ENCODE assay signal across 33 cellular contexts in genomic region chr2:138026116-138026855, GRCh38.
"Had no signal": no experiment of that assay in that cellular context is flagged by ENCODE, and none has a peak within 500 bp of the region (broad histone marks: within the 10 kb centered on the region; RNA-seq: fewer than 3 reads in every experiment).

No MANE protein-coding gene starts in this region.

- H3K4me3 ChIP-seq: adrenal gland, body of pancreas, coronary artery, dorsolateral prefrontal cortex, heart left ventricle had no signal

- H3K27me3 ChIP-seq: adrenal gland, body of pancreas, dorsolateral prefrontal cortex, heart left ventricle had no signal

- ATAC-seq: activated CD4-positive, alpha-beta T cell treated with anti-CD3 and anti-CD28 coated beads for 36 hours; activated CD8-positive, alpha-beta memory T cell treated with anti-CD3 and anti-CD28 coated beads, Interleukin-2, amount 10 ng/mL, durations not matched to agents 7 days and 5 days; activated CD8-positive, alpha-beta T cell treated with anti-CD3 and anti-CD28 coated beads, Interleukin-2, amount 10 ng/mL, durations not matched to agents 7 days and 5 days; activated naive CD8-positive, alpha-beta T cell treated with anti-CD3 and anti-CD28 coated beads, Interleukin-2, amount 50 U/mL, for 24 hours; body of pancreas; esophagus mucosa; heart left ventricle had no signal

- H3K4me1 Mint-ChIP-seq: activated CD4-positive, alpha-beta T cell treated with anti-CD3 and anti-CD28 coated beads for 36 hours; activated CD4-positive, alpha-beta T cell treated with anti-CD3 and anti-CD28 coated beads, Interleukin-2, amount 10 ng/mL, durations not matched to agents 24 days and 14 days; activated CD8-positive, alpha-beta memory T cell treated with anti-CD3 and anti-CD28 coated beads, Interleukin-2, amount 10 ng/mL, durations not matched to agents 7 days and 5 days; activated naive CD4-positive, alpha-beta T cell treated with anti-CD3 and anti-CD28 coated beads, Interleukin-2, amount 50 U/mL, for 24 hours; activated naive CD8-positive, alpha-beta T cell treated with anti-CD3 and anti-CD28 coated beads for 36 hours; activated naive CD8-positive, alpha-beta T cell treated with anti-CD3 and anti-CD28 coated beads, Interleukin-2, amount 50 U/mL, for 24 hours; endodermal cell had no signal

- H3K36me3 Mint-ChIP-seq: activated CD4-positive, alpha-beta memory T cell treated with anti-CD3 and anti-CD28 coated beads for 36 hours; activated CD8-positive, alpha-beta memory T cell treated with anti-CD3 and anti-CD28 coated beads, Interleukin-2, amount 10 ng/mL, durations not matched to agents 7 days and 5 days; activated naive CD4-positive, alpha-beta T cell treated with anti-CD3 and anti-CD28 coated beads, Interleukin-2, amount 50 U/mL, for 24 hours; activated naive CD8-positive, alpha-beta T cell treated with anti-CD3 and anti-CD28 coated beads for 36 hours had no signal

- FAIRE-seq: frontal cortex had no signal

- DNase-seq: activated CD4-positive, alpha-beta memory T cell treated with anti-CD3 and anti-CD28 coated beads for 36 hours; activated CD4-positive, alpha-beta T cell treated with anti-CD3 and anti-CD28 coated beads for 36 hours; activated CD4-positive, alpha-beta T cell treated with anti-CD3 and anti-CD28 coated beads, Interleukin-2, amount 10 ng/mL, durations not matched to agents 24 days and 14 days; activated CD4-positive, CD25-positive, alpha-beta regulatory T cell; activated CD4-positive, CD25-positive, alpha-beta regulatory T cell treated with anti-CD3 and anti-CD28 coated beads, Interleukin-2, amount 50 U/mL, for 72 hours; activated CD8-positive, alpha-beta memory T cell treated with anti-CD3 and anti-CD28 coated beads, Interleukin-2, amount 10 ng/mL, durations not matched to agents 7 days and 5 days; activated CD8-positive, alpha-beta memory T cell treated with anti-CD3 and anti-CD28 coated beads, Interleukin-2, amount 50 U/mL, for 4 hours; activated CD8-positive, alpha-beta T cell treated with anti-CD3 and anti-CD28 coated beads, Interleukin-2, amount 10 ng/mL, durations not matched to agents 7 days and 5 days; activated effector memory CD4-positive, alpha-beta T cell treated with anti-CD3 and anti-CD28 coated beads, Interleukin-2, amount 50 U/mL, for 16 hours; activated naive CD4-positive, alpha-beta T cell treated with anti-CD3 and anti-CD28 coated beads for 36 hours; activated naive CD8-positive, alpha-beta T cell treated with anti-CD3 and anti-CD28 coated beads for 36 hours; activated naive CD8-positive, alpha-beta T cell treated with anti-CD3 and anti-CD28 coated beads, Interleukin-2, amount 50 U/mL, for 24 hours; activated T-cell treated with anti-CD3 and anti-CD28 coated beads, Interleukin-2, amount 50 U/mL, for 1 hour; activated T-cell treated with anti-CD3 and anti-CD28 coated beads, Interleukin-2, amount 50 U/mL, for 48 hours; adrenal gland; amygdala; aorta; body of pancreas; effector memory CD4-positive, alpha-beta T cell; endodermal cell; foreskin fibroblast; heart left ventricle; hypothalamus; T1000 had no signal

- H3K9me3 ChIP-seq: adrenal gland, body of pancreas, heart left ventricle had no signal

- H3K36me3 ChIP-seq: adrenal gland, heart left ventricle had no signal

- H3K9me3 Mint-ChIP-seq: activated CD4-positive, alpha-beta memory T cell treated with anti-CD3 and anti-CD28 coated beads for 36 hours; activated CD4-positive, alpha-beta T cell treated with anti-CD3 and anti-CD28 coated beads, Interleukin-2, amount 10 ng/mL, durations not matched to agents 24 days and 14 days; activated naive CD4-positive, alpha-beta T cell treated with anti-CD3 and anti-CD28 coated beads for 36 hours; activated naive CD4-positive, alpha-beta T cell treated with anti-CD3 and anti-CD28 coated beads, Interleukin-2, amount 50 U/mL, for 24 hours; activated naive CD8-positive, alpha-beta T cell treated with anti-CD3 and anti-CD28 coated beads for 36 hours; activated naive CD8-positive, alpha-beta T cell treated with anti-CD3 and anti-CD28 coated beads, Interleukin-2, amount 50 U/mL, for 24 hours; activated T-helper 1 cell treated with anti-CD3 and anti-CD28 coated beads, Interleukin-12 subunit alpha, Interleukin-12 subunit beta, Interleukin-2, Interleukin-4 antibody, amounts not matched to agents 30 ng/mL and 10 ng/mL and 1 ng/mL, durations not matched to agents 14 hours and 24 hours and 36 hours; activated T-helper 2 cell treated with anti-CD3 and anti-CD28 coated beads, Interferon-gamma antibody, Interleukin-2, Interleukin-4, amounts not matched to agents 10 μg/mL and 5 μg/mL and 100 μg/mL, durations not matched to agents 14 hours and 24 hours and 36 hours; dendritic cell treated with granulocyte-macrophage colony-stimulating factor and Interleukin-4, amounts not matched to agents 40 ng/mL and 50 ng/mL, for 4 days; endodermal cell; T-helper 2 cell treated with Interferon-gamma antibody and Interleukin-4, amounts not matched to agents 5 μg/mL and 100 μg/mL, for 36 hours had no signal

- H3K4me1 ChIP-seq: adrenal gland, body of pancreas had no signal

- H3K27ac ChIP-seq: adrenal gland, body of pancreas, coronary artery, heart left ventricle had no signal

- H3K27me3 Mint-ChIP-seq: activated CD4-positive, alpha-beta memory T cell treated with anti-CD3 and anti-CD28 coated beads for 36 hours; activated CD4-positive, alpha-beta T cell treated with anti-CD3 and anti-CD28 coated beads for 36 hours; activated CD4-positive, alpha-beta T cell treated with anti-CD3 and anti-CD28 coated beads, Interleukin-2, amount 10 ng/mL, durations not matched to agents 24 days and 14 days; activated CD8-positive, alpha-beta memory T cell treated with anti-CD3 and anti-CD28 coated beads, Interleukin-2, amount 10 ng/mL, durations not matched to agents 7 days and 5 days; activated naive CD4-positive, alpha-beta T cell treated with anti-CD3 and anti-CD28 coated beads, Interleukin-2, amount 50 U/mL, for 24 hours; activated naive CD8-positive, alpha-beta T cell treated with anti-CD3 and anti-CD28 coated beads for 36 hours; dendritic cell treated with granulocyte-macrophage colony-stimulating factor and Interleukin-4, amounts not matched to agents 40 ng/mL and 50 ng/mL, for 4 days had no signal

- H3K4me3 Mint-ChIP-seq: activated CD4-positive, alpha-beta memory T cell treated with anti-CD3 and anti-CD28 coated beads for 36 hours; activated CD4-positive, alpha-beta T cell treated with anti-CD3 and anti-CD28 coated beads for 36 hours; activated CD4-positive, alpha-beta T cell treated with anti-CD3 and anti-CD28 coated beads, Interleukin-2, amount 10 ng/mL, durations not matched to agents 24 days and 14 days; activated CD8-positive, alpha-beta memory T cell treated with anti-CD3 and anti-CD28 coated beads, Interleukin-2, amount 10 ng/mL, durations not matched to agents 7 days and 5 days; activated CD8-positive, alpha-beta T cell treated with anti-CD3 and anti-CD28 coated beads, Interleukin-2, amount 10 ng/mL, durations not matched to agents 7 days and 5 days; activated naive CD4-positive, alpha-beta T cell treated with anti-CD3 and anti-CD28 coated beads for 36 hours; activated naive CD4-positive, alpha-beta T cell treated with anti-CD3 and anti-CD28 coated beads, Interleukin-2, amount 50 U/mL, for 24 hours; activated naive CD8-positive, alpha-beta T cell treated with anti-CD3 and anti-CD28 coated beads for 36 hours; activated naive CD8-positive, alpha-beta T cell treated with anti-CD3 and anti-CD28 coated beads, Interleukin-2, amount 50 U/mL, for 24 hours; activated T-helper 1 cell treated with anti-CD3 and anti-CD28 coated beads, Interleukin-12 subunit alpha, Interleukin-12 subunit beta, Interleukin-2, Interleukin-4 antibody, amounts not matched to agents 30 ng/mL and 10 ng/mL and 1 ng/mL, durations not matched to agents 14 hours and 24 hours and 36 hours; dendritic cell treated with granulocyte-macrophage colony-stimulating factor and Interleukin-4, amounts not matched to agents 40 ng/mL and 50 ng/mL, for 4 days; endodermal cell; T-helper 2 cell treated with Interferon-gamma antibody and Interleukin-4, amounts not matched to agents 5 μg/mL and 100 μg/mL, for 36 hours had no signal

- H3K27ac Mint-ChIP-seq: activated CD4-positive, alpha-beta memory T cell treated with anti-CD3 and anti-CD28 coated beads for 36 hours; activated CD4-positive, alpha-beta T cell treated with anti-CD3 and anti-CD28 coated beads for 36 hours; activated CD4-positive, alpha-beta T cell treated with anti-CD3 and anti-CD28 coated beads, Interleukin-2, amount 10 ng/mL, durations not matched to agents 24 days and 14 days; activated CD8-positive, alpha-beta memory T cell treated with anti-CD3 and anti-CD28 coated beads, Interleukin-2, amount 10 ng/mL, durations not matched to agents 7 days and 5 days; activated CD8-positive, alpha-beta T cell treated with anti-CD3 and anti-CD28 coated beads, Interleukin-2, amount 10 ng/mL, durations not matched to agents 7 days and 5 days; activated naive CD4-positive, alpha-beta T cell treated with anti-CD3 and anti-CD28 coated beads for 36 hours; activated naive CD4-positive, alpha-beta T cell treated with anti-CD3 and anti-CD28 coated beads, Interleukin-2, amount 50 U/mL, for 24 hours; activated naive CD8-positive, alpha-beta T cell treated with anti-CD3 and anti-CD28 coated beads for 36 hours; activated naive CD8-positive, alpha-beta T cell treated with anti-CD3 and anti-CD28 coated beads, Interleukin-2, amount 50 U/mL, for 24 hours; activated T-helper 1 cell treated with anti-CD3 and anti-CD28 coated beads, Interleukin-12 subunit alpha, Interleukin-12 subunit beta, Interleukin-2, Interleukin-4 antibody, amounts not matched to agents 30 ng/mL and 10 ng/mL and 1 ng/mL, durations not matched to agents 14 hours and 24 hours and 36 hours; activated T-helper 2 cell treated with anti-CD3 and anti-CD28 coated beads, Interferon-gamma antibody, Interleukin-2, Interleukin-4, amounts not matched to agents 10 μg/mL and 5 μg/mL and 100 μg/mL, durations not matched to agents 14 hours and 24 hours and 36 hours; dendritic cell treated with granulocyte-macrophage colony-stimulating factor and Interleukin-4, amounts not matched to agents 40 ng/mL and 50 ng/mL, for 4 days; endodermal cell; T-helper 2 cell treated with Interferon-gamma antibody and Interleukin-4, amounts not matched to agents 5 μg/mL and 100 μg/mL, for 36 hours had no signal
